In genomic region chr9:136436055-136436634, GRCh38 we compare ENCODE assay signal across 19 cellular contexts. TPM values are rescaled to one million over a fixed set of nuclear protein-coding genes. Genes with fewer than 3 reads are reported as not detected.
DNase-seq lines count a peak whose midpoint lies in the region; ATAC-seq and TF ChIP-seq lines count a peak whose summit lies in the region.
"Had no signal": no experiment of that assay in that cellular context is flagged by ENCODE, and none has a peak within 500 bp of the region (broad histone marks: within the 10 kb centered on the region; RNA-seq: fewer than 3 reads in every experiment).

No MANE protein-coding gene starts in this region.

- no peaks in the 10 kb centered on the region for H3K9me3 ChIP-seq in NT2/D1 (ENCODE audit: insufficient read depth, low read length)
- H3K9me3 ChIP-seq in lower lobe of right lung = no peaks in the 10 kb centered on the region
- H3K9me3 ChIP-seq: A549, left lung, thoracic aorta had no signal

- H3K4me1 Mint-ChIP-seq in activated CD4-positive, alpha-beta T cell treated with anti-CD3 and anti-CD28 coated beads, Interleukin-2, amount 10 ng/mL, durations not matched to agents 24 days and 14 days = peaks cover 24% of the 10 kb centered on the region
- H3K4me1 Mint-ChIP-seq in glutamatergic neuron (ENCODE audit: low read depth, unreplicated experiment) (peaks cover 14% of the 10 kb centered on the region), progenitor cell of endocrine pancreas (ENCODE audit: low read depth) (peaks cover 17% of the 10 kb centered on the region)

- H3K9me3 Mint-ChIP-seq in activated CD4-positive, alpha-beta T cell treated with anti-CD3 and anti-CD28 coated beads, Interleukin-2, amount 10 ng/mL, durations not matched to agents 24 days and 14 days = no peaks in the 10 kb centered on the region
- H3K9me3 Mint-ChIP-seq in glutamatergic neuron (ENCODE audit: unreplicated experiment) (peaks cover 6% of the 10 kb centered on the region), progenitor cell of endocrine pancreas (ENCODE audit: low read depth) (no peaks in the 10 kb centered on the region)
- H3K9me3 Mint-ChIP-seq: activated naive CD8-positive, alpha-beta T cell treated with anti-CD3 and anti-CD28 coated beads, Interleukin-2, amount 10 ng/mL, durations not matched to agents 7 days and 5 days had no signal

- H3K36me3 ChIP-seq in NT2/D1 (ENCODE audit: insufficient read depth, insufficient read length, low read length) (peaks cover 73% of the 10 kb centered on the region), lower lobe of right lung (peaks cover 31% of the 10 kb centered on the region)

- H3K27me3 ChIP-seq in NT2/D1 (ENCODE audit: insufficient read depth, insufficient read length) (no peaks in the 10 kb centered on the region), lower lobe of right lung (ENCODE audit: low read depth) (no peaks in the 10 kb centered on the region)

- no peak overlapping the region for H3K27ac Mint-ChIP-seq in activated CD4-positive, alpha-beta T cell treated with anti-CD3 and anti-CD28 coated beads, Interleukin-2, amount 10 ng/mL, durations not matched to agents 24 days and 14 days
- H3K27ac Mint-ChIP-seq in glutamatergic neuron (ENCODE audit: unreplicated experiment) (no peak overlapping the region), progenitor cell of endocrine pancreas (peak overlapping the region; percentile 18)
- H3K27ac Mint-ChIP-seq: activated naive CD8-positive, alpha-beta T cell treated with anti-CD3 and anti-CD28 coated beads, Interleukin-2, amount 10 ng/mL, durations not matched to agents 7 days and 5 days had no signal

- H3K4me1 ChIP-seq in NT2/D1 (ENCODE audit: insufficient read depth, insufficient read length) = peaks cover 8% of the 10 kb centered on the region
- H3K4me1 ChIP-seq in lower lobe of right lung = peaks cover 32% of the 10 kb centered on the region

- H3K9ac ChIP-seq in NT2/D1 (ENCODE audit: insufficient read length, low read depth) = peak overlapping the region; percentile 28

- H3K4me3 ChIP-seq in NT2/D1 (ENCODE audit: insufficient read length, low read depth) = no peak overlapping the region
- H3K4me3 ChIP-seq in lower lobe of right lung = no peak overlapping the region
- H3K4me3 ChIP-seq: A549, left lung, thoracic aorta had no signal

- no peak for ATAC-seq in lower lobe of right lung
- ATAC-seq: A549, left lung, PC-3 had no signal

- no peaks in the 10 kb centered on the region for H3K27me3 Mint-ChIP-seq in activated CD4-positive, alpha-beta T cell treated with anti-CD3 and anti-CD28 coated beads, Interleukin-2, amount 10 ng/mL, durations not matched to agents 24 days and 14 days
- H3K27me3 Mint-ChIP-seq in glutamatergic neuron (ENCODE audit: unreplicated experiment) (peaks cover 14% of the 10 kb centered on the region), progenitor cell of endocrine pancreas (no peaks in the 10 kb centered on the region)
- H3K27me3 Mint-ChIP-seq: activated naive CD8-positive, alpha-beta T cell treated with anti-CD3 and anti-CD28 coated beads, Interleukin-2, amount 10 ng/mL, durations not matched to agents 7 days and 5 days had no signal

- no peak for DNase-seq in activated CD4-positive, alpha-beta T cell treated with anti-CD3 and anti-CD28 coated beads, Interleukin-2, amount 10 ng/mL, durations not matched to agents 24 days and 14 days
- DNase-seq in activated CD4-positive, alpha-beta T cell treated with anti-CD3 and anti-CD28 coated beads for 48 hours = no peak
- DNase-seq in NT2/D1 (ENCODE audit: low read depth, low spot score) (no peak), glutamatergic neuron (no peak), progenitor cell of endocrine pancreas (ENCODE audit: low spot score, unreplicated experiment) (no peak), T1000 (lab: John Stamatoyannopoulos, UW) (no peak), GM19240 (ENCODE audit: insufficient read length, low spot score) (no peak), lower lobe of right lung (no peak)
- DNase-seq: activated naive CD8-positive, alpha-beta T cell treated with anti-CD3 and anti-CD28 coated beads, Interleukin-2, amount 10 ng/mL, durations not matched to agents 7 days and 5 days; central memory CD4-positive, alpha-beta T cell; foreskin fibroblast; NCI-H1694; NCI-H526; PC-3; retina had no signal

- H3K4me3 Mint-ChIP-seq in activated CD4-positive, alpha-beta T cell treated with anti-CD3 and anti-CD28 coated beads, Interleukin-2, amount 10 ng/mL, durations not matched to agents 24 days and 14 days = peak overlapping the region; percentile 85
- H3K4me3 Mint-ChIP-seq in glutamatergic neuron (ENCODE audit: unreplicated experiment) = peak overlapping the region; percentile 89
- peak overlapping the region; percentile 78 for H3K4me3 Mint-ChIP-seq in progenitor cell of endocrine pancreas (ENCODE audit: low read depth)

- intact Hi-C loops in activated CD4-positive, alpha-beta T cell treated with anti-CD3 and anti-CD28 coated beads, Interleukin-2, amount 10 ng/mL, durations not matched to agents 24 days and 14 days (cut with micrococcal nuclease) = no loop called here
- intact Hi-C loops in lower lobe of right lung (cut with DNase I) = no loop called here

- peaks cover 14% of the 10 kb centered on the region for H3K36me3 Mint-ChIP-seq in activated CD4-positive, alpha-beta T cell treated with anti-CD3 and anti-CD28 coated beads, Interleukin-2, amount 10 ng/mL, durations not matched to agents 24 days and 14 days (ENCODE audit: low read depth)
- H3K36me3 Mint-ChIP-seq in glutamatergic neuron (ENCODE audit: unreplicated experiment) (no peaks in the 10 kb centered on the region), progenitor cell of endocrine pancreas (ENCODE audit: insufficient read depth) (peaks cover 2% of the 10 kb centered on the region)
- H3K36me3 Mint-ChIP-seq: activated naive CD8-positive, alpha-beta T cell treated with anti-CD3 and anti-CD28 coated beads, Interleukin-2, amount 10 ng/mL, durations not matched to agents 7 days and 5 days had no signal

- TF ChIP-seq CTCF in glutamatergic neuron (IDR thresholded peaks at IDR 0.05; ENCODE audit: partially characterized antibody, unreplicated experiment) = no peak
- no peak for TF ChIP-seq CTCF in progenitor cell of endocrine pancreas (IDR thresholded peaks at IDR 0.05; ENCODE audit: unreplicated experiment)
- no peak for TF ChIP-seq CTCF in lower lobe of right lung (IDR thresholded peaks at IDR 0.05)

- no peak overlapping the region for H3K27ac ChIP-seq in lower lobe of right lung
- H3K27ac ChIP-seq: A549, left lung, thoracic aorta, VCaP had no signal

RNA-seq across cellular contexts. Expression of gene INPP5E, which starts 3.5 kb away (rescaled TPM):
- total RNA-seq in activated CD4-positive, alpha-beta T cell treated with anti-CD3 and anti-CD28 coated beads, Interleukin-2, amount 10 ng/mL, durations not matched to agents 24 days and 14 days = 19.6 and 20.6 TPM in 2 replicates
- total RNA-seq in glutamatergic neuron (ENCODE audit: unreplicated experiment) = 35.2 TPM
- 25.1 and 26.2 TPM in 2 replicates for total RNA-seq in progenitor cell of endocrine pancreas
- total RNA-seq in lower lobe of right lung = 13.8 TPM

RNA-seq across cellular contexts. Expression of gene PMPCA, which starts 25.7 kb away (rescaled TPM):
- total RNA-seq in activated CD4-positive, alpha-beta T cell treated with anti-CD3 and anti-CD28 coated beads, Interleukin-2, amount 10 ng/mL, durations not matched to agents 24 days and 14 days = 114 and 124 TPM in 2 replicates
- 69.0 TPM for total RNA-seq in glutamatergic neuron (ENCODE audit: unreplicated experiment)
- 63.6 and 68.3 TPM in 2 replicates for total RNA-seq in progenitor cell of endocrine pancreas
- total RNA-seq in lower lobe of right lung = 43.2 TPM

RNA-seq across cellular contexts. Expression of gene ENTR1, which starts 25.7 kb away (rescaled TPM):
- 56.4 and 60.0 TPM in 2 replicates for total RNA-seq in activated CD4-positive, alpha-beta T cell treated with anti-CD3 and anti-CD28 coated beads, Interleukin-2, amount 10 ng/mL, durations not matched to agents 24 days and 14 days
- total RNA-seq in glutamatergic neuron (ENCODE audit: unreplicated experiment) = 61.2 TPM
- 68.3 and 70.9 TPM in 2 replicates for total RNA-seq in progenitor cell of endocrine pancreas
- total RNA-seq in lower lobe of right lung = 34.3 TPM

RNA-seq across cellular contexts. Expression of gene SNAPC4, which starts 36.2 kb away (rescaled TPM):
- 27.3 and 28.0 TPM in 2 replicates for total RNA-seq in activated CD4-positive, alpha-beta T cell treated with anti-CD3 and anti-CD28 coated beads, Interleukin-2, amount 10 ng/mL, durations not matched to agents 24 days and 14 days
- total RNA-seq in glutamatergic neuron (ENCODE audit: unreplicated experiment) = 22.9 TPM
- total RNA-seq in progenitor cell of endocrine pancreas = 22.3 and 23.7 TPM in 2 replicates
- 7.4 TPM for total RNA-seq in lower lobe of right lung

RNA-seq across cellular contexts. Expression of gene SEC16A, which starts 46.7 kb away (rescaled TPM):
- 79.2 and 81.2 TPM in 2 replicates for total RNA-seq in activated CD4-positive, alpha-beta T cell treated with anti-CD3 and anti-CD28 coated beads, Interleukin-2, amount 10 ng/mL, durations not matched to agents 24 days and 14 days
- total RNA-seq in glutamatergic neuron (ENCODE audit: unreplicated experiment) = 74.3 TPM
- total RNA-seq in progenitor cell of endocrine pancreas = 76.1 and 78.8 TPM in 2 replicates
- 66.5 TPM for total RNA-seq in lower lobe of right lung
